8 cellular contexts compared by ENCODE assay signal in genomic region chr11:125886997-125887372, GRCh38. TPM values are rescaled to one million over a fixed set of nuclear protein-coding genes. Genes with fewer than 3 reads are reported as not detected.
A peak's percentile ranks its signal among the peaks of the same experiment; 100 is the strongest.
DNase-seq lines count a peak whose midpoint lies in the region; ATAC-seq and TF ChIP-seq lines count a peak whose summit lies in the region.

No MANE protein-coding gene starts in this region.

- peak overlapping the region; percentile 12; the same call in 1 of the 2 replicates for H4K91ac ChIP-seq in IMR-90 (ENCODE audit: insufficient read depth, low read depth, low read length)

- peak overlapping the region; percentile 80 for H3K4me3 Mint-ChIP-seq in activated CD4-positive, alpha-beta T cell treated with anti-CD3 and anti-CD28 coated beads, Interleukin-2, amount 10 ng/mL, durations not matched to agents 7 days and 5 days
- peak overlapping the region; percentile 91 for H3K4me3 Mint-ChIP-seq in neural crest cell

- dilution Hi-C loops in IMR-90 (cut with HindIII; ENCODE audit: low sequenced_read_pairs, unreplicated experiment) = no loop called here

- 0 out of 2 replicates have a peak overlapping the region, but pooled peaks have one; percentile 27 for H3K4ac ChIP-seq in IMR-90 (ENCODE audit: low read depth, low read length)

- H4K20me1 ChIP-seq in IMR-90 (ENCODE audit: insufficient read depth, low read length) = no peaks in the 10 kb centered on the region

- peaks cover 20% of the 10 kb centered on the region for H3K36me3 Mint-ChIP-seq in activated CD4-positive, alpha-beta T cell treated with anti-CD3 and anti-CD28 coated beads, Interleukin-2, amount 10 ng/mL, durations not matched to agents 7 days and 5 days (ENCODE audit: low read depth)
- peaks cover 5% of the 10 kb centered on the region for H3K36me3 Mint-ChIP-seq in neural crest cell (ENCODE audit: low read depth)

- no peaks in the 10 kb centered on the region for H3K9me1 ChIP-seq in IMR-90 (ENCODE audit: insufficient read depth, low read length)

- peak overlapping the region; percentile 75; the same call in 1 of the 2 replicates for H3K9ac ChIP-seq in ES-I3 (ENCODE audit: low read depth, low read length)
- H3K9ac ChIP-seq in IMR-90 (ENCODE audit: low read depth, low read length) = no peak overlapping the region

- no peaks in the 10 kb centered on the region for H3K27me3 ChIP-seq in IMR-90 (ENCODE audit: control insufficient read depth, insufficient read depth, low read length)

- ATAC-seq in GM21528 (IDR thresholded peaks at IDR 0.05; ENCODE audit: low FRiP score, unreplicated experiment) = peak; percentile 37
- ATAC-seq in IMR-90 (ENCODE audit: low read depth) = no peak

- 61% methylated on average over 16 of the region's 24 CpGs; no CpG with 5 or more reads in 1 of the 2 experiments for WGBS in IMR-90 (ENCODE audit: extremely low coverage in 2 of 2, insufficient read length in 1 of 2), 2 experiments

- no peak overlapping the region; the same call in 1 of the 2 replicates for H3K27ac ChIP-seq in IMR-90 (ENCODE audit: insufficient read depth, low read length)

- H2BK120ac ChIP-seq in IMR-90 (ENCODE audit: low read depth, low read length) = peak overlapping the region; percentile 34

- peak overlapping the region; percentile 97 for H2AFZ ChIP-seq in IMR-90 (replicated peaks; ENCODE audit: low read length, poor library complexity)

- no peak overlapping the region for H3K56ac ChIP-seq in IMR-90 (ENCODE audit: extremely low read depth, insufficient read depth, low read length)

- H3K4me1 ChIP-seq in ES-I3 (ENCODE audit: insufficient read depth, low read length) (no peaks in the 10 kb centered on the region), IMR-90 (ENCODE audit: control insufficient read depth, insufficient read depth, low read length) (no peaks in the 10 kb centered on the region)

- peak overlapping the region; percentile 79 for H2AK9ac ChIP-seq in IMR-90 (replicated peaks; ENCODE audit: low read depth, low read length, poor library complexity)

- no peak overlapping the region for H3K18ac ChIP-seq in IMR-90 (ENCODE audit: low read depth, low read length)

- no peak overlapping the region for H2BK20ac ChIP-seq in IMR-90 (ENCODE audit: low read depth, low read length)

- peaks cover 0 to 18% of the 10 kb centered on the region in 2 experiments; a peak in 2 of 4 replicates for H3K79me1 ChIP-seq in IMR-90 (ENCODE audit: low read depth in 1 of 2, low read length in 2 of 2)

- H2BK5ac ChIP-seq in IMR-90 (ENCODE audit: low read depth, low read length, poor library complexity, severe bottlenecking) = peak overlapping the region; percentile 1

- intact Hi-C loops in IMR-90 (cut with micrococcal nuclease) = no loop called here

- no peaks in the 10 kb centered on the region for H3K9me3 Mint-ChIP-seq in activated CD4-positive, alpha-beta T cell treated with anti-CD3 and anti-CD28 coated beads, Interleukin-2, amount 10 ng/mL, durations not matched to agents 7 days and 5 days
- H3K9me3 Mint-ChIP-seq in neural crest cell = no peaks in the 10 kb centered on the region

- peaks cover 4% of the 10 kb centered on the region for H3K27me3 Mint-ChIP-seq in activated CD4-positive, alpha-beta T cell treated with anti-CD3 and anti-CD28 coated beads, Interleukin-2, amount 10 ng/mL, durations not matched to agents 7 days and 5 days
- peaks cover 3% of the 10 kb centered on the region for H3K27me3 Mint-ChIP-seq in neural crest cell (ENCODE audit: low read depth)

- H3K36me3 ChIP-seq in ES-I3 (ENCODE audit: insufficient read depth, low read length) (peaks cover 3% of the 10 kb centered on the region; the same call in 1 of the 2 replicates), IMR-90 (ENCODE audit: control insufficient read depth, insufficient read depth, low read length) (no peaks in the 10 kb centered on the region)

- TF ChIP-seq POLR2A in IMR-90 (IDR thresholded peaks at IDR 0.05; ENCODE audit: low read depth, low read length) = no peak

- peak overlapping the region; percentile 5; the same call in 1 of the 2 replicates for H3K4me2 ChIP-seq in IMR-90 (ENCODE audit: low read depth, low read length)

- H2BK15ac ChIP-seq in IMR-90 (ENCODE audit: low read depth, low read length) = no peak overlapping the region

- no peak overlapping the region for H2AK5ac ChIP-seq in IMR-90 (ENCODE audit: low read depth, low read length)

- in situ Hi-C loops in IMR-90 (cut with MboI; ENCODE audit: low sequenced_read_pairs) = no loop called here

- H3K4me1 Mint-ChIP-seq in activated CD4-positive, alpha-beta T cell treated with anti-CD3 and anti-CD28 coated beads, Interleukin-2, amount 10 ng/mL, durations not matched to agents 7 days and 5 days = peaks cover 40% of the 10 kb centered on the region
- H3K4me1 Mint-ChIP-seq in neural crest cell = peaks cover 11% of the 10 kb centered on the region

- H3K9me3 ChIP-seq in ES-I3 (ENCODE audit: control insufficient read depth, insufficient read depth, low read length) (peaks cover 5% of the 10 kb centered on the region; the same call in 1 of the 2 replicates), IMR-90 (ENCODE audit: control insufficient read depth, insufficient read depth, low read length) (no peaks in the 10 kb centered on the region)

- 0 out of 2 replicates have a peak overlapping the region, but pooled peaks have one; percentile 89 for H3K4me3 ChIP-seq in IMR-90 (ENCODE audit: insufficient read depth, low read depth, low read length)

- POLR2A ChIA-PET in IMR-90 (lab: Charles Lee; ENCODE audit: unreplicated experiment) = no interaction called here
- POLR2A ChIA-PET in activated CD4-positive, alpha-beta T cell treated with anti-CD3 and anti-CD28 coated beads, Interleukin-2, amount 10 ng/mL, durations not matched to agents 7 days and 5 days (lab: Charles Lee) = interaction anchor here (0.7 to 2.1 kb wide), 5 partner anchors 9 to 317 kb away, joined by 3 to 9 read pairs (median 5); partner anchors contain the start of gene EI24

- BruUV-seq in IMR-90 (replicated peaks; lab: Mats Ljungman, UMichigan) = no TSS peak

- H4K5ac ChIP-seq in IMR-90 (ENCODE audit: low read depth, low read length) = no peak overlapping the region

- TF ChIP-seq CTCF in IMR-90 (conservative IDR thresholded peaks at IDR 0.05; ENCODE audit: low read depth, low read length) = no peak
- no peak for TF ChIP-seq CTCF in neural crest cell (conservative IDR thresholded peaks at IDR 0.05)

- peak overlapping the region; percentile 96 for H3K27ac Mint-ChIP-seq in activated CD4-positive, alpha-beta T cell treated with anti-CD3 and anti-CD28 coated beads, Interleukin-2, amount 10 ng/mL, durations not matched to agents 7 days and 5 days
- H3K27ac Mint-ChIP-seq in neural crest cell (ENCODE audit: unreplicated experiment) = no peak overlapping the region

- H3K14ac ChIP-seq in IMR-90 (replicated peaks; ENCODE audit: low read depth, low read length) = no peak overlapping the region

- CTCF ChIA-PET in IMR-90 (lab: Yijun Ruan, JAX) = interaction anchor here (0.6 kb wide), 1 partner anchor 415 kb away, joined by 3 read pairs; no protein-coding TSS in a partner anchor
- CTCF ChIA-PET in activated CD4-positive, alpha-beta T cell treated with anti-CD3 and anti-CD28 coated beads, Interleukin-2, amount 10 ng/mL, durations not matched to agents 7 days and 5 days (lab: Charles Lee) = interaction anchor here (0.7 to 1.9 kb wide), 4 partner anchors 10 to 745 kb away, joined by 3 to 9 read pairs (median 8); partner anchors contain the start of genes CHEK1 and PUS3

- DNase-seq in IMR-90 = no peak
- peak; percentile 60 for DNase-seq in activated CD4-positive, alpha-beta T cell treated with anti-CD3 and anti-CD28 coated beads, Interleukin-2, amount 10 ng/mL, durations not matched to agents 7 days and 5 days
- peak; percentile 11 for DNase-seq in fibroblast of gingiva (ENCODE audit: low read depth)
- no peak for DNase-seq in neural crest cell (ENCODE audit: low read depth, low spot score)
- no peak for DNase-seq in NCI-H1092 treated with DMSO at 0.1 percent for 48 hours (lab: John Stamatoyannopoulos, UW)
- DNase-seq in epidermal melanocyte (ENCODE audit: insufficient read length, low spot score) = no peak

- H4K8ac ChIP-seq in IMR-90 (ENCODE audit: low read depth in 2 of 2, low read length in 2 of 2) = peak overlapping the region; percentile 31 to 34; a peak in 3 of 4 replicates

- H3K23ac ChIP-seq in IMR-90 (ENCODE audit: low read depth, low read length) = no peak overlapping the region

- TF ChIP-seq RAD21 in IMR-90 (IDR thresholded peaks at IDR 0.05; ENCODE audit: low read length) = no peak

RNA-seq across cellular contexts. Expression of gene HYLS1, which starts 0.5 kb away (rescaled TPM):
- total RNA-seq in IMR-90 (2012; rRNA removed) (8.1 and 11.7 TPM in 2 replicates), neural crest cell (7.1 and 7.7 TPM in 2 replicates)
- 4.8 and 5.1 TPM in 2 replicates for polyA plus RNA-seq in IMR-90 (2012; rRNA removed)
- polyA plus RNA-seq in IMR-90 (2012; cell fraction: cytosol; rRNA removed) = 0.64 and 1.2 TPM in 2 replicates
- polyA plus RNA-seq in IMR-90 (2012; cell fraction: nucleus; rRNA removed; ENCODE audit: low replicate concordance) = 0.36 and 2.6 TPM in 2 replicates
- 10 to 100 TPM; 17.4 to 21.2 TPM for total RNA-seq in activated CD4-positive, alpha-beta T cell treated with anti-CD3 and anti-CD28 coated beads, Interleukin-2, amount 10 ng/mL, durations not matched to agents 7 days and 5 days

RNA-seq across cellular contexts. Expression of gene PUS3, which starts 16.0 kb away (rescaled TPM):
- total RNA-seq in IMR-90 (2012; rRNA removed) (11.7 and 16.4 TPM in 2 replicates), neural crest cell (14.9 and 17.4 TPM in 2 replicates)
- polyA plus RNA-seq in IMR-90 (2012; rRNA removed) = 5.6 and 6.1 TPM in 2 replicates
- 1.3 and 3.0 TPM in 2 replicates for polyA plus RNA-seq in IMR-90 (2012; cell fraction: cytosol; rRNA removed)
- polyA plus RNA-seq in IMR-90 (2012; cell fraction: nucleus; rRNA removed; ENCODE audit: low replicate concordance) = 0.40 and 2.6 TPM in 2 replicates
- total RNA-seq in activated CD4-positive, alpha-beta T cell treated with anti-CD3 and anti-CD28 coated beads, Interleukin-2, amount 10 ng/mL, durations not matched to agents 7 days and 5 days = 10 to 100 TPM in 1 of 2 experiments, 1 to 10 TPM in 1; 8.9 to 12.1 TPM

RNA-seq across cellular contexts. Expression of gene DDX25, which starts 17.3 kb away (rescaled TPM):
- total RNA-seq in IMR-90 (2012; rRNA removed) (under 0.01 TPM in 1 of 2 replicates, not detected in the other), neural crest cell (1.4 and 2.3 TPM in 2 replicates)
- not detected in 2 replicates for polyA plus RNA-seq in IMR-90 (2012; rRNA removed)
- polyA plus RNA-seq in IMR-90 (2012; cell fraction: cytosol; rRNA removed) = not detected in 2 replicates
- polyA plus RNA-seq in IMR-90 (2012; cell fraction: nucleus; rRNA removed; ENCODE audit: low replicate concordance) = 0.17 TPM in 1 of 2 replicates, not detected in the other
- total RNA-seq in activated CD4-positive, alpha-beta T cell treated with anti-CD3 and anti-CD28 coated beads, Interleukin-2, amount 10 ng/mL, durations not matched to agents 7 days and 5 days = under 1 TPM in 1 of 2 experiments, not detected in 1; 0.12 TPM

RNA-seq across cellular contexts. Expression of gene PATE4, which starts 53.9 kb away (rescaled TPM):
- total RNA-seq in IMR-90 (2012; rRNA removed) (not detected in 2 replicates), neural crest cell (not detected in 2 replicates)
- polyA plus RNA-seq in IMR-90 (2012; rRNA removed) = not detected in 2 replicates
- not detected in 2 replicates for polyA plus RNA-seq in IMR-90 (2012; cell fraction: cytosol; rRNA removed)
- polyA plus RNA-seq in IMR-90 (2012; cell fraction: nucleus; rRNA removed; ENCODE audit: low replicate concordance) = not detected in 2 replicates
- not detected for total RNA-seq in activated CD4-positive, alpha-beta T cell treated with anti-CD3 and anti-CD28 coated beads, Interleukin-2, amount 10 ng/mL, durations not matched to agents 7 days and 5 days

RNA-seq across cellular contexts. Expression of gene VSIG10L2, which starts 58.9 kb away (rescaled TPM):
- total RNA-seq in IMR-90 (2012; rRNA removed) (under 0.01 TPM in 1 of 2 replicates, not detected in the other), neural crest cell (not detected in 2 replicates)
- not detected in 2 replicates for polyA plus RNA-seq in IMR-90 (2012; rRNA removed)
- not detected in 2 replicates for polyA plus RNA-seq in IMR-90 (2012; cell fraction: cytosol; rRNA removed)
- polyA plus RNA-seq in IMR-90 (2012; cell fraction: nucleus; rRNA removed; ENCODE audit: low replicate concordance) = 0.14 TPM in 1 of 2 replicates, not detected in the other
- total RNA-seq in activated CD4-positive, alpha-beta T cell treated with anti-CD3 and anti-CD28 coated beads, Interleukin-2, amount 10 ng/mL, durations not matched to agents 7 days and 5 days = not detected

Comparison
In these comparisons a context has a peak if more than half of its experiments do, and no peak if none do; other contexts are left out.
1. DNase-seq: peak in activated CD4-positive, alpha-beta T cell treated with anti-CD3 and anti-CD28 coated beads, Interleukin-2, amount 10 ng/mL, durations not matched to agents 7 days and 5 days (single experiment) and fibroblast of gingiva (single experiment); none in IMR-90 (single experiment), neural crest cell (single experiment), NCI-H1092 treated with DMSO at 0.1 percent for 48 hours (single experiment) and epidermal melanocyte (single experiment).